8 cellular contexts compared by ENCODE assay signal in genomic region chr2:101418704-101419663, GRCh38. TPM values are rescaled to one million over a fixed set of nuclear protein-coding genes. Genes with fewer than 3 reads are reported as not detected.
DNase-seq lines count a peak whose midpoint lies in the region; ATAC-seq and TF ChIP-seq lines count a peak whose summit lies in the region.

No MANE protein-coding gene starts in this region.

- POLR2A ChIA-PET in A673 (lab: Charles Lee; ENCODE audit: low non-redundant PET) = interaction anchor here (0.5 kb wide), 1 partner anchor 388 kb away, joined by 5 read pairs; no protein-coding TSS in a partner anchor
- POLR2A ChIA-PET in activated CD8-positive, alpha-beta T cell treated with anti-CD3 and anti-CD28 coated beads, Interleukin-2, amount 10 ng/mL, durations not matched to agents 7 days and 5 days (lab: Charles Lee) = interaction anchor here (1.0 kb wide), 1 partner anchor 278 kb away, joined by 3 read pairs; the partner anchor contains the start of gene MAP4K4
- POLR2A ChIA-PET in naive thymus-derived CD4-positive, alpha-beta T cell (lab: Charles Lee) = interaction anchor here (1.6 to 2.5 kb wide), 2 partner anchors 282 to 312 kb away, joined by 5 to 7 read pairs; no protein-coding TSS in a partner anchor

- no peaks in the 10 kb centered on the region for H3K36me3 ChIP-seq in A673 (ENCODE audit: insufficient read depth, low read length, poor library complexity, severe bottlenecking)
- no peaks in the 10 kb centered on the region for H3K36me3 ChIP-seq in naive thymus-derived CD4-positive, alpha-beta T cell (ENCODE audit: control insufficient read depth in 2 of 3, insufficient read depth in 3 of 3, low read length in 3 of 3)
- no peaks in the 10 kb centered on the region for H3K36me3 ChIP-seq in stomach

- ATAC-seq in activated CD8-positive, alpha-beta T cell treated with anti-CD3 and anti-CD28 coated beads, Interleukin-2, amount 10 ng/mL, durations not matched to agents 7 days and 5 days = peak; percentile 60
- peak; percentile 87 for ATAC-seq in naive thymus-derived CD4-positive, alpha-beta T cell
- ATAC-seq in GM18909 (IDR thresholded peaks at IDR 0.05; ENCODE audit: poor library complexity, unreplicated experiment) = no peak

- TF ChIP-seq CTCF in A673 (conservative IDR thresholded peaks at IDR 0.05; ENCODE audit: low read depth, low read length) = peak; percentile 77
- TF ChIP-seq CTCF in GM13976 (IDR thresholded peaks at IDR 0.05; ENCODE audit: borderline replicate concordance, control extremely low read depth, extremely low read depth, insufficient read depth, missing control alignments) = peak; percentile 29
- TF ChIP-seq CTCF in stomach (IDR thresholded peaks at IDR 0.05) = peak in 5 of 7 experiments; percentile 40 to 71 (median 61)

- intact Hi-C loops in A673 (cut with micrococcal nuclease; ENCODE audit: unreplicated experiment) = loop anchor here (1.0 to 10.0 kb wide), 3 partner anchors 413 to 586 kb away; no protein-coding TSS in a partner anchor
- intact Hi-C loops in naive thymus-derived CD4-positive, alpha-beta T cell (cut with micrococcal nuclease) = loop anchor here (1.0 to 10.0 kb wide), 14 partner anchors 53 to 1023 kb away; no protein-coding TSS in a partner anchor
- intact Hi-C loops in stomach (cut with DNase I; ENCODE audit: low total_unique reads) = loop anchor here (10.0 kb wide), 1 partner anchor 416 kb away; no protein-coding TSS in a partner anchor

- BruUV-seq in A673 (replicated peaks; lab: Mats Ljungman, UMichigan) = no TSS peak

- 78 to 83% (median 80%) methylated on average over 20 of the region's 20 CpGs for WGBS in stomach, 5 donors

- TF ChIP-seq POLR2A in stomach (IDR thresholded peaks at IDR 0.05) = no peak

- TF ChIP-seq EP300 in stomach (IDR thresholded peaks at IDR 0.05) = no peak

- H3K4me3 ChIP-seq in A673 (ENCODE audit: low read depth, low read length, poor library complexity, severe bottlenecking) (no peak overlapping the region), stomach (no peak overlapping the region)
- H3K4me3 ChIP-seq in naive thymus-derived CD4-positive, alpha-beta T cell (ENCODE audit: low read length) = no peak overlapping the region

- H3K4me1 ChIP-seq in A673 (ENCODE audit: insufficient read depth, low read length, poor library complexity, severe bottlenecking) = no peaks in the 10 kb centered on the region
- no peaks in the 10 kb centered on the region for H3K4me1 ChIP-seq in naive thymus-derived CD4-positive, alpha-beta T cell (ENCODE audit: control insufficient read depth in 2 of 2, insufficient read depth in 2 of 2, low read length in 2 of 2)
- no peaks in the 10 kb centered on the region for H3K4me1 ChIP-seq in stomach

- H3K27ac Mint-ChIP-seq in activated CD8-positive, alpha-beta T cell treated with anti-CD3 and anti-CD28 coated beads, Interleukin-2, amount 10 ng/mL, durations not matched to agents 7 days and 5 days = no peak overlapping the region
- H3K27ac Mint-ChIP-seq in naive thymus-derived CD4-positive, alpha-beta T cell = peak overlapping the region in 1 of 9 donors; percentile 64

- peaks cover 2% of the 10 kb centered on the region for H3K4me1 Mint-ChIP-seq in activated CD8-positive, alpha-beta T cell treated with anti-CD3 and anti-CD28 coated beads, Interleukin-2, amount 10 ng/mL, durations not matched to agents 7 days and 5 days (ENCODE audit: low read depth)
- peaks cover 0 to 5% (median 0%) of the 10 kb centered on the region in 7 donors for H3K4me1 Mint-ChIP-seq in naive thymus-derived CD4-positive, alpha-beta T cell

- H3K27me3 ChIP-seq in A673 (replicated peaks; ENCODE audit: insufficient read depth, low read depth, low read length, poor library complexity) (no peaks in the 10 kb centered on the region), stomach (no peaks in the 10 kb centered on the region)
- no peaks in the 10 kb centered on the region for H3K27me3 ChIP-seq in naive thymus-derived CD4-positive, alpha-beta T cell (ENCODE audit: control insufficient read depth in 2 of 2, insufficient read depth in 2 of 2, low read length in 2 of 2)

- no peak overlapping the region for H3K27ac ChIP-seq in A673 (ENCODE audit: low read depth, low read length, poor library complexity, severe bottlenecking)
- H3K27ac ChIP-seq in naive thymus-derived CD4-positive, alpha-beta T cell (ENCODE audit: low read depth, low read length) = no peak overlapping the region
- H3K27ac ChIP-seq in stomach = no peak overlapping the region

- CTCF ChIA-PET in A673 (lab: Charles Lee) = interaction anchor here (0.7 to 1.5 kb wide), 5 partner anchors 23 to 413 kb away, joined by 3 to 10 read pairs (median 3); no protein-coding TSS in a partner anchor
- CTCF ChIA-PET in activated CD8-positive, alpha-beta T cell treated with anti-CD3 and anti-CD28 coated beads, Interleukin-2, amount 10 ng/mL, durations not matched to agents 7 days and 5 days (lab: Charles Lee) = interaction anchor here (0.6 to 5.7 kb wide), 40 partner anchors 9 to 822 kb away, joined by 3 to 83 read pairs (median 4); partner anchors contain the start of genes CREG2 and MAP4K4
- CTCF ChIA-PET in naive thymus-derived CD4-positive, alpha-beta T cell (lab: Charles Lee) = interaction anchor here (0.5 to 6.8 kb wide), 31 partner anchors 10 to 822 kb away, joined by 3 to 84 read pairs (median 4); partner anchors contain the start of gene RFX8

- H3K36me3 Mint-ChIP-seq in activated CD8-positive, alpha-beta T cell treated with anti-CD3 and anti-CD28 coated beads, Interleukin-2, amount 10 ng/mL, durations not matched to agents 7 days and 5 days (ENCODE audit: low read depth) = no peaks in the 10 kb centered on the region
- peaks cover 0 to 7% (median 0%) of the 10 kb centered on the region in 5 donors for H3K36me3 Mint-ChIP-seq in naive thymus-derived CD4-positive, alpha-beta T cell

- DNase-seq in A673 (ENCODE audit: low spot score) = peak; percentile 73
- DNase-seq in GM13976 (ENCODE audit: low spot score) = peak; percentile 67
- DNase-seq in NCI-H748 (lab: John Stamatoyannopoulos, UW; ENCODE audit: unreplicated experiment) = peak; percentile 41
- peak; percentile 80 for DNase-seq in activated CD8-positive, alpha-beta T cell treated with anti-CD3 and anti-CD28 coated beads, Interleukin-2, amount 10 ng/mL, durations not matched to agents 7 days and 5 days
- DNase-seq in epidermal melanocyte (ENCODE audit: insufficient read length, low spot score) = peak; percentile 68
- DNase-seq in naive thymus-derived CD4-positive, alpha-beta T cell = peak in 8 of 9 donors; percentile 41 to 74 (median 68)
- peak; percentile 68 for DNase-seq in stomach

- H3K4me3 Mint-ChIP-seq in activated CD8-positive, alpha-beta T cell treated with anti-CD3 and anti-CD28 coated beads, Interleukin-2, amount 10 ng/mL, durations not matched to agents 7 days and 5 days = no peak overlapping the region
- no peak overlapping the region for H3K4me3 Mint-ChIP-seq in naive thymus-derived CD4-positive, alpha-beta T cell

- in situ Hi-C loops in GM13976 (cut with MboI; ENCODE audit: low sequenced_read_pairs, unreplicated experiment) = loop anchor here (25.0 kb wide), 1 partner anchor 418 kb away; no protein-coding TSS in a partner anchor

- H3K27me3 Mint-ChIP-seq in activated CD8-positive, alpha-beta T cell treated with anti-CD3 and anti-CD28 coated beads, Interleukin-2, amount 10 ng/mL, durations not matched to agents 7 days and 5 days (ENCODE audit: low read depth) = no peaks in the 10 kb centered on the region
- H3K27me3 Mint-ChIP-seq in naive thymus-derived CD4-positive, alpha-beta T cell = peaks cover 0 to 6% (median 0%) of the 10 kb centered on the region in 5 donors

- H3K9me3 Mint-ChIP-seq in activated CD8-positive, alpha-beta T cell treated with anti-CD3 and anti-CD28 coated beads, Interleukin-2, amount 10 ng/mL, durations not matched to agents 7 days and 5 days (ENCODE audit: insufficient read depth) = peaks cover 3% of the 10 kb centered on the region
- H3K9me3 Mint-ChIP-seq in naive thymus-derived CD4-positive, alpha-beta T cell = peaks cover 0 to 7% (median 0%) of the 10 kb centered on the region in 11 donors

- H3K9me3 ChIP-seq in A673 (ENCODE audit: low read depth, low read length, poor library complexity, severe bottlenecking) (no peaks in the 10 kb centered on the region), stomach (peaks cover 0 to 5% (median 4%) of the 10 kb centered on the region in 4 donors)
- no peaks in the 10 kb centered on the region for H3K9me3 ChIP-seq in naive thymus-derived CD4-positive, alpha-beta T cell (ENCODE audit: control insufficient read depth in 2 of 3, low read length in 3 of 3)

RNA-seq across cellular contexts. Expression of gene CREG2, which starts 31.7 kb away (rescaled TPM):
- total RNA-seq in A673 (2021) (not detected in 2 replicates), stomach (under 1 TPM in 1 of 5 donors, not detected in 4; 0.37 TPM)
- total RNA-seq in activated CD8-positive, alpha-beta T cell treated with anti-CD3 and anti-CD28 coated beads, Interleukin-2, amount 10 ng/mL, durations not matched to agents 7 days and 5 days = not detected
- total RNA-seq in naive thymus-derived CD4-positive, alpha-beta T cell = under 1 TPM in 1 of 5 experiments, not detected in 4; 0.56 TPM
- not detected for polyA plus RNA-seq in naive thymus-derived CD4-positive, alpha-beta T cell
- under 1 TPM in 1 of 3 donors, not detected in 2; 0.05 TPM for polyA plus RNA-seq in stomach

RNA-seq across cellular contexts. Expression of gene RFX8, which starts 55.9 kb away (rescaled TPM):
- total RNA-seq in A673 (2021) (not detected in 2 replicates), stomach (under 1 TPM in 1 of 5 donors, not detected in 4; 0.92 TPM)
- 1 to 10 TPM; 2.2 to 2.8 TPM for total RNA-seq in activated CD8-positive, alpha-beta T cell treated with anti-CD3 and anti-CD28 coated beads, Interleukin-2, amount 10 ng/mL, durations not matched to agents 7 days and 5 days
- total RNA-seq in naive thymus-derived CD4-positive, alpha-beta T cell = 1 to 10 TPM in 2 of 5 experiments, under 1 TPM in 2, not detected in 1; 0.24 to 2.0 (median 0.88) TPM
- not detected for polyA plus RNA-seq in naive thymus-derived CD4-positive, alpha-beta T cell
- polyA plus RNA-seq in stomach = under 1 TPM in 1 of 3 donors, not detected in 2; 0.13 TPM
